8 cellular contexts compared by ENCODE assay signal in the genomic region with DNA sequence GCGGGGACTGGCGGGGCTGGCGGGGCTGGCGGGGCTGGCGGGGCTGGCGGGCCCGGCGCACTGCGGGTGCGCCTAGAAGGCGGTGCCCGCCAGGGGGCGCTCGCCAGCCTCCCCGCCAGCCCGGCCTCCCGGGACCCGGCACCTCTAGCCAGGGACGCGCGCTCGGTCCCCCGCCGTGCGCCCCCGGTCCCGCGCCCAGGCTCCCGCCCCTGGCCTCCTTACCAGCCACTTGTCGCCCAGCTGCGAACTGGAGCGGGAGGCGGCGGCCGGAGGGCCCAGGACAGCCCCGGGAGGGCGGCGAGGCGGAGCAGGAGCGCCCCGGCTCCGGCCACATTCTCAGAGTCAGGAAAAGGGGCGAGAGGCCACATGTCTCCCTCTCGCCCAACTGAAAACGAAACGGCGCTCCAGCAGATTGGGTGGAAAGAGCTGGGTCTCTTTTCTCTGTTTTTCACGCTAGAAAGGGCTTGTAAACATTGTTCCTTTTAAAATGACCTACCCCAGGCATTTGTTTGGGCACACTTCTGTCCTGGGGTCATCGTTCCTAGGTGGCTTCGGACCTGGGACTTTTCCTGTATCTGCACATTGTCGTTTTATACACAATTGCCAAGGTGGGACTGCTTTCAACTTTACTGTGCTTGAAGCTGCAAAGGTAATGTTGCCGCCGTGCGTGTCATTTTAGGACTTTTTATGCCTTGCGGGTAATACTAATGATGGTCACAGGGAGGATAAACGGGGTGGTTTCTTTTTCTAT. TPM values are rescaled to one million over a fixed set of nuclear protein-coding genes. Genes with fewer than 3 reads are reported as not detected.
DNase-seq lines count a peak whose midpoint lies in the region; ATAC-seq and TF ChIP-seq lines count a peak whose summit lies in the region.

No MANE protein-coding gene starts in this region.

- peak overlapping the region; percentile 90 for H3K4me3 Mint-ChIP-seq in progenitor cell of endocrine pancreas (ENCODE audit: low read depth)

- peaks cover 5% of the 10 kb centered on the region for H3K36me3 Mint-ChIP-seq in progenitor cell of endocrine pancreas (ENCODE audit: insufficient read depth)

- H3K36me3 ChIP-seq in adrenal gland (replicated peaks in 1 of 2) = no peaks in the 10 kb centered on the region

- peak overlapping the region in 3 of 5 donors; percentile 53 to 63 (median 61) for H3K27ac ChIP-seq in adrenal gland

- H3K27ac Mint-ChIP-seq in progenitor cell of endocrine pancreas = peak overlapping the region; percentile 95

- H3K9me3 Mint-ChIP-seq in progenitor cell of endocrine pancreas (ENCODE audit: low read depth) = no peaks in the 10 kb centered on the region

- 2 to 14% (median 2%) methylated on average over 13 to 56 of the region's 56 CpGs for WGBS in adrenal gland, 4 donors

- DNase-seq in C1 segment of cervical spinal cord (lab: John Stamatoyannopoulos, UW) = peak in 12 of 14 donors; percentile 50 to 91 (median 68)
- DNase-seq in GM19240 (ENCODE audit: insufficient read length, low spot score) = peak; percentile 33
- peak; percentile 72 for DNase-seq in T follicular helper cell (ENCODE audit: low read depth)
- peak; percentile 52 to 80 (median 72) for DNase-seq in adrenal gland
- peak; percentile 60 for DNase-seq in left cardiac atrium
- DNase-seq in progenitor cell of endocrine pancreas (ENCODE audit: low spot score, unreplicated experiment) = peak; percentile 78
- peak; percentile 51 for DNase-seq in ureter (ENCODE audit: low spot score)

- intact Hi-C loops in adrenal gland (cut with DNase I) = no loop called here
- intact Hi-C loops in left cardiac atrium (cut with DNase I) = no loop called here

- peak overlapping the region in 3 of 4 donors; percentile 22 to 75 (median 69) for H3K4me3 ChIP-seq in adrenal gland

- peaks cover 15% of the 10 kb centered on the region for H3K4me1 Mint-ChIP-seq in progenitor cell of endocrine pancreas (ENCODE audit: low read depth)

- H3K4me1 ChIP-seq in adrenal gland (replicated peaks in 1 of 2) = peaks cover 0 to 4% of the 10 kb centered on the region in 2 donors

- TF ChIP-seq CTCF in adrenal gland (IDR thresholded peaks at IDR 0.05) = peak in 3 of 6 experiments; percentile 65 to 72 (median 69)
- peak; percentile 71 for TF ChIP-seq CTCF in progenitor cell of endocrine pancreas (IDR thresholded peaks at IDR 0.05; ENCODE audit: unreplicated experiment)

- TF ChIP-seq POLR2A in adrenal gland (IDR thresholded peaks at IDR 0.05) = peak in 1 of 2 donors; percentile 41

- no peaks in the 10 kb centered on the region for H3K9me3 ChIP-seq in adrenal gland (replicated peaks in 1 of 3)

- peaks cover 5% of the 10 kb centered on the region for H3K27me3 ChIP-seq in adrenal gland

- peaks cover 38% of the 10 kb centered on the region for H3K27me3 Mint-ChIP-seq in progenitor cell of endocrine pancreas

- ATAC-seq in HG03469 (IDR thresholded peaks at IDR 0.05; ENCODE audit: unreplicated experiment) (peak; percentile 63), left cardiac atrium (peak; percentile 94 to 95)

RNA-seq across cellular contexts. Expression of a gene that starts 0.4 kb away (rescaled TPM):
- total RNA-seq in adrenal gland = 1 to 10 TPM in 2 of 8 donors, under 1 TPM in 6; 0.47 to 1.6 (median 0.76) TPM
- under 1 TPM; 0.48 to 0.93 (median 0.57) TPM for polyA plus RNA-seq in adrenal gland
- under 1 TPM; 0.34 to 0.62 TPM for total RNA-seq in left cardiac atrium
- 5.6 and 6.1 TPM in 2 replicates for total RNA-seq in progenitor cell of endocrine pancreas
- 4.3 TPM for total RNA-seq in ureter

Comparison
In these comparisons a context has a peak if more than half of its experiments do, and no peak if none do; other contexts are left out.
1. Peak in every context shown above with its lines: DNase-seq, ATAC-seq, H3K4me3 ChIP-seq and H3K27ac ChIP-seq.